ENCODE assay signal across 22 cellular contexts in the genomic region with DNA sequence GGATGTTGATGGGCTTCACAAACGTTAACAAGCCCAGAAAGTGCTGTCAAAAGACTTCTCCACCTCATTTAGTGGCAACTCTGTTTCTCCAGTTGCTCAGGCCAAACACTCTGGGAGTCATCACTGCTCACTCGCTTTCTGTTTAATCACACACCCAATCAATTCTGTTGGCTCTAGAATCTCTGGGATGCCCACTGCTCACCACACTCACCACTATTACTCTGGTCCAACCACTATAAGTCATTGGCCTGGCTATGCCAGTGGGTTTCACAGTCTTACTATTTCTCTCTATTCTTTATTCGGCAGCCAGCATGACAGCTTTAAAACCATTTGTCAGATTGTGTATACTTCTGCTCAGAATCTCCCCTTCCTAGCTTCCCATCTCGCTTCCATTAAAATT.
DNase-seq lines count a peak whose midpoint lies in the region; ATAC-seq and TF ChIP-seq lines count a peak whose summit lies in the region.
"Had no signal": no experiment of that assay in that cellular context is flagged by ENCODE, and none has a peak within 500 bp of the region (broad histone marks: within the 10 kb centered on the region; RNA-seq: fewer than 3 reads in every experiment).

No MANE protein-coding gene starts in this region.

- intact Hi-C loops in activated CD4-positive, alpha-beta memory T cell treated with anti-CD3 and anti-CD28 coated beads for 36 hours (cut with micrococcal nuclease): no loop called here
- intact Hi-C loops in uterus (cut with DNase I; ENCODE audit: low total_unique reads): no loop called here

- no CpG with 5 or more reads among the region's 4 CpGs for WGBS in trophoblast cell (ENCODE audit: extremely low coverage, insufficient coverage, insufficient read length)

- H2AK5ac ChIP-seq in trophoblast cell (ENCODE audit: low read length): no peak overlapping the region

- no peaks in the 10 kb centered on the region for H3K79me1 ChIP-seq in trophoblast cell (ENCODE audit: low read length)

- peaks cover 19% of the 10 kb centered on the region for H3K36me3 Mint-ChIP-seq in activated CD4-positive, alpha-beta memory T cell treated with anti-CD3 and anti-CD28 coated beads for 36 hours
- peaks cover 49% of the 10 kb centered on the region for H3K36me3 Mint-ChIP-seq in activated CD4-positive, alpha-beta memory T cell treated with anti-CD3 and anti-CD28 coated beads, Interleukin-2, amount 10 ng/mL, durations not matched to agents 7 days and 5 days (ENCODE audit: low read depth)
- H3K36me3 Mint-ChIP-seq in memory B cell: peaks cover 41% of the 10 kb centered on the region

- peaks cover 0 to 4% of the 10 kb centered on the region in 2 experiments for H3K4me1 ChIP-seq in trophoblast cell (ENCODE audit: control insufficient read depth in 1 of 2, insufficient read depth in 2 of 2, low read length in 2 of 2)
- H3K4me1 ChIP-seq in uterus: no peaks in the 10 kb centered on the region
- H3K4me1 ChIP-seq in Peyer's patch: no peaks in the 10 kb centered on the region
- H3K4me1 ChIP-seq: BLaER1 treated with 17β-estradiol and CSF1 and Interleukin-3, amounts not matched to agents 10 nM and 100 nM had no signal

- H2AFZ ChIP-seq in trophoblast cell (ENCODE audit: insufficient read depth, low read length, poor library complexity): no peak overlapping the region
- H2AFZ ChIP-seq: PC-9 had no signal

- H3K4me2 ChIP-seq in trophoblast cell (ENCODE audit: low read length): no peak overlapping the region
- H3K4me2 ChIP-seq: BLaER1 treated with 17β-estradiol and CSF1 and Interleukin-3, amounts not matched to agents 10 nM and 100 nM; PC-9 had no signal

- H3K14ac ChIP-seq in trophoblast cell (ENCODE audit: low read length): no peak overlapping the region

- no peak overlapping the region for H2BK12ac ChIP-seq in trophoblast cell (ENCODE audit: low read length)

- H3K9ac ChIP-seq in trophoblast cell (ENCODE audit: low read length): peak overlapping the region; percentile 44
- H3K9ac ChIP-seq: BLaER1 treated with 17β-estradiol and CSF1 and Interleukin-3, amounts not matched to agents 10 nM and 100 nM had no signal

- no peak overlapping the region for H4K12ac ChIP-seq in trophoblast cell (ENCODE audit: low read depth, low read length)

- no peaks in the 10 kb centered on the region for H3K9me3 ChIP-seq in trophoblast cell (ENCODE audit: insufficient read depth, low read depth, low read length)
- H3K9me3 ChIP-seq in uterus: no peaks in the 10 kb centered on the region
- H3K9me3 ChIP-seq in Peyer's patch: no peaks in the 10 kb centered on the region

- H3K23ac ChIP-seq in trophoblast cell (ENCODE audit: low read length): no peak overlapping the region

- no peak for TF ChIP-seq CTCF in uterus (IDR thresholded peaks at IDR 0.05)
- no peak for TF ChIP-seq CTCF in Peyer's patch (IDR thresholded peaks at IDR 0.05)

- no peak overlapping the region for H4K8ac ChIP-seq in trophoblast cell (ENCODE audit: low read depth, low read length)

- no peaks in the 10 kb centered on the region for H3K79me2 ChIP-seq in trophoblast cell (ENCODE audit: control insufficient read depth, insufficient read depth, low read length, poor library complexity)

- H3K27me3 Mint-ChIP-seq in activated CD4-positive, alpha-beta memory T cell treated with anti-CD3 and anti-CD28 coated beads for 36 hours: no peaks in the 10 kb centered on the region
- no peaks in the 10 kb centered on the region for H3K27me3 Mint-ChIP-seq in activated CD4-positive, alpha-beta memory T cell treated with anti-CD3 and anti-CD28 coated beads, Interleukin-2, amount 10 ng/mL, durations not matched to agents 7 days and 5 days
- H3K27me3 Mint-ChIP-seq in memory B cell: no peaks in the 10 kb centered on the region
- no peaks in the 10 kb centered on the region for H3K27me3 Mint-ChIP-seq in stimulated activated naive CD8-positive, alpha-beta T cell treated with anti-CD3 and anti-CD28 coated beads, Interleukin-15, amount 100 ng/mL, for 72 hours
- H3K27me3 Mint-ChIP-seq: CD4-positive, alpha-beta T cell had no signal

- H3K4me3 ChIP-seq in trophoblast cell (ENCODE audit: low read depth, low read length) (no peak overlapping the region), uterus (no peak overlapping the region), Peyer's patch (no peak overlapping the region)
- H3K4me3 ChIP-seq: BLaER1 treated with 17β-estradiol and CSF1 and Interleukin-3, amounts not matched to agents 10 nM and 100 nM; PC-9 had no signal

- POLR2A ChIA-PET in activated CD4-positive, alpha-beta memory T cell treated with anti-CD3 and anti-CD28 coated beads for 36 hours (lab: Charles Lee): no interaction called here
- POLR2A ChIA-PET in activated CD4-positive, alpha-beta memory T cell treated with anti-CD3 and anti-CD28 coated beads, Interleukin-2, amount 10 ng/mL, durations not matched to agents 7 days and 5 days (lab: Charles Lee): no interaction called here

- no peak overlapping the region for H2BK120ac ChIP-seq in trophoblast cell (ENCODE audit: insufficient read depth, low read length, poor library complexity)

- no peak for ATAC-seq in memory B cell (ENCODE audit: low read depth)
- peak; percentile 68 for ATAC-seq in stimulated activated naive CD8-positive, alpha-beta T cell treated with anti-CD3 and anti-CD28 coated beads, Interleukin-15, amount 100 ng/mL, for 72 hours
- ATAC-seq in HG03095 (IDR thresholded peaks at IDR 0.05; ENCODE audit: unreplicated experiment): no peak

- no peak overlapping the region for H3K27ac Mint-ChIP-seq in activated CD4-positive, alpha-beta memory T cell treated with anti-CD3 and anti-CD28 coated beads for 36 hours
- no peak overlapping the region for H3K27ac Mint-ChIP-seq in activated CD4-positive, alpha-beta memory T cell treated with anti-CD3 and anti-CD28 coated beads, Interleukin-2, amount 10 ng/mL, durations not matched to agents 7 days and 5 days
- H3K27ac Mint-ChIP-seq in memory B cell: peak overlapping the region; percentile 5
- H3K27ac Mint-ChIP-seq in stimulated activated naive CD8-positive, alpha-beta T cell treated with anti-CD3 and anti-CD28 coated beads, Interleukin-15, amount 100 ng/mL, for 72 hours: no peak overlapping the region
- H3K27ac Mint-ChIP-seq: CD4-positive, alpha-beta T cell had no signal

- DNase-seq in activated CD4-positive, alpha-beta memory T cell treated with anti-CD3 and anti-CD28 coated beads for 36 hours: peak; percentile 11
- no peak for DNase-seq in activated CD4-positive, alpha-beta memory T cell treated with anti-CD3 and anti-CD28 coated beads, Interleukin-2, amount 10 ng/mL, durations not matched to agents 7 days and 5 days
- no peak for DNase-seq in memory B cell (ENCODE audit: low spot score in 2 of 2)
- DNase-seq in trophoblast cell: no peak
- DNase-seq in stimulated activated naive CD8-positive, alpha-beta T cell treated with anti-CD3 and anti-CD28 coated beads, Interleukin-15, amount 100 ng/mL, for 72 hours: no peak
- no peak for DNase-seq in uterus
- no peak for DNase-seq in Peyer's patch
- DNase-seq: CD4-positive, alpha-beta T cell; COR-L47; DMS53; HCEC 1CT; NCI-H1048; NCI-H1417; NCI-H1694 treated with DMSO at 0.1 percent for 48 hours; NCI-H2081; NCI-H2227 treated with DMSO at 0.1 percent for 48 hours; NCI-H526 treated with DMSO at 0.1 percent for 48 hours; PC-9; Right ventricle myocardium superior; RPMI8226 had no signal

- no peaks in the 10 kb centered on the region for H3K9me3 Mint-ChIP-seq in activated CD4-positive, alpha-beta memory T cell treated with anti-CD3 and anti-CD28 coated beads for 36 hours
- H3K9me3 Mint-ChIP-seq in activated CD4-positive, alpha-beta memory T cell treated with anti-CD3 and anti-CD28 coated beads, Interleukin-2, amount 10 ng/mL, durations not matched to agents 7 days and 5 days: peaks cover 6% of the 10 kb centered on the region
- peaks cover 2% of the 10 kb centered on the region for H3K9me3 Mint-ChIP-seq in memory B cell
- H3K9me3 Mint-ChIP-seq in stimulated activated naive CD8-positive, alpha-beta T cell treated with anti-CD3 and anti-CD28 coated beads, Interleukin-15, amount 100 ng/mL, for 72 hours: peaks cover 0 to 4% of the 10 kb centered on the region in 2 donors
- H3K9me3 Mint-ChIP-seq: CD4-positive, alpha-beta T cell had no signal

- H3K36me3 ChIP-seq in trophoblast cell (ENCODE audit: control insufficient read depth in 1 of 2, insufficient read depth in 2 of 2, low read length in 2 of 2) (peaks cover 0 to 3% of the 10 kb centered on the region in 2 experiments), uterus (no peaks in the 10 kb centered on the region), Peyer's patch (peaks cover 0 to 10% (median 0%) of the 10 kb centered on the region in 3 donors)

- H3K4me1 Mint-ChIP-seq in activated CD4-positive, alpha-beta memory T cell treated with anti-CD3 and anti-CD28 coated beads for 36 hours (ENCODE audit: low read depth): peaks cover 54% of the 10 kb centered on the region
- H3K4me1 Mint-ChIP-seq in activated CD4-positive, alpha-beta memory T cell treated with anti-CD3 and anti-CD28 coated beads, Interleukin-2, amount 10 ng/mL, durations not matched to agents 7 days and 5 days: peaks cover 46% of the 10 kb centered on the region
- H3K4me1 Mint-ChIP-seq in memory B cell: peaks cover 41% of the 10 kb centered on the region
- H3K4me1 Mint-ChIP-seq in stimulated activated naive CD8-positive, alpha-beta T cell treated with anti-CD3 and anti-CD28 coated beads, Interleukin-15, amount 100 ng/mL, for 72 hours: peaks cover 72% of the 10 kb centered on the region

- H3K4me3 Mint-ChIP-seq in activated CD4-positive, alpha-beta memory T cell treated with anti-CD3 and anti-CD28 coated beads for 36 hours: no peak overlapping the region
- H3K4me3 Mint-ChIP-seq in activated CD4-positive, alpha-beta memory T cell treated with anti-CD3 and anti-CD28 coated beads, Interleukin-2, amount 10 ng/mL, durations not matched to agents 7 days and 5 days: no peak overlapping the region
- no peak overlapping the region for H3K4me3 Mint-ChIP-seq in memory B cell
- no peak overlapping the region for H3K4me3 Mint-ChIP-seq in stimulated activated naive CD8-positive, alpha-beta T cell treated with anti-CD3 and anti-CD28 coated beads, Interleukin-15, amount 100 ng/mL, for 72 hours
- H3K4me3 Mint-ChIP-seq: CD4-positive, alpha-beta T cell had no signal

- no peaks in the 10 kb centered on the region for H3K27me3 ChIP-seq in trophoblast cell (ENCODE audit: insufficient read depth, low read length)
- H3K27me3 ChIP-seq in uterus: no peaks in the 10 kb centered on the region
- no peaks in the 10 kb centered on the region for H3K27me3 ChIP-seq in Peyer's patch
- H3K27me3 ChIP-seq: BLaER1 treated with 17β-estradiol and CSF1 and Interleukin-3, amounts not matched to agents 10 nM and 100 nM had no signal

- CTCF ChIA-PET in activated CD4-positive, alpha-beta memory T cell treated with anti-CD3 and anti-CD28 coated beads for 36 hours (lab: Charles Lee): interaction anchor here (1.1 kb wide), 1 partner anchor 12 kb away, joined by 3 read pairs; no protein-coding TSS in a partner anchor
- CTCF ChIA-PET in activated CD4-positive, alpha-beta memory T cell treated with anti-CD3 and anti-CD28 coated beads, Interleukin-2, amount 10 ng/mL, durations not matched to agents 7 days and 5 days (lab: Charles Lee): no interaction called here

- TF ChIP-seq POLR2A in uterus (IDR thresholded peaks at IDR 0.05) (no peak), Peyer's patch (IDR thresholded peaks at IDR 0.05) (no peak)

- no peak overlapping the region for H4K91ac ChIP-seq in trophoblast cell (ENCODE audit: low read depth, low read length)

- no peak overlapping the region for H3K18ac ChIP-seq in trophoblast cell (ENCODE audit: low read length)

- no peak overlapping the region for H2BK5ac ChIP-seq in trophoblast cell (ENCODE audit: low read depth, low read length, poor library complexity)

- H3K27ac ChIP-seq in trophoblast cell (ENCODE audit: low read depth, low read length) (no peak overlapping the region), uterus (no peak overlapping the region), Peyer's patch (no peak overlapping the region)
- H3K27ac ChIP-seq: BLaER1 treated with 17β-estradiol and CSF1 and Interleukin-3, amounts not matched to agents 10 nM and 100 nM; PC-9 had no signal

- no peak overlapping the region for H3K4ac ChIP-seq in trophoblast cell (ENCODE audit: low read depth, low read length)
